In genomic region chr5:83473344-83474169, GRCh38 we compare ENCODE assay signal across 8 cellular contexts. TPM values are rescaled to one million over a fixed set of nuclear protein-coding genes. Genes with fewer than 3 reads are reported as not detected.
DNase-seq lines count a peak whose midpoint lies in the region; ATAC-seq lines count a peak whose summit lies in the region.

No MANE protein-coding gene starts in this region.

- peak overlapping the region; percentile 92 for H3K4me3 Mint-ChIP-seq in T-helper 2 cell treated with Interferon-gamma antibody and Interleukin-4, amounts not matched to agents 5 μg/mL and 100 μg/mL, for 36 hours

- peak overlapping the region; percentile 69 to 78 (median 71) for H3K4me3 ChIP-seq in skeletal muscle tissue (ENCODE audit: low read length in 3 of 3)

- H3K27ac Mint-ChIP-seq in T-helper 2 cell treated with Interferon-gamma antibody and Interleukin-4, amounts not matched to agents 5 μg/mL and 100 μg/mL, for 36 hours: no peak overlapping the region

- H3K9me3 Mint-ChIP-seq in T-helper 2 cell treated with Interferon-gamma antibody and Interleukin-4, amounts not matched to agents 5 μg/mL and 100 μg/mL, for 36 hours: no peaks in the 10 kb centered on the region

- H3K9ac ChIP-seq in skeletal muscle tissue (ENCODE audit: low read depth in 1 of 3, low read length in 3 of 3): peak overlapping the region; percentile 48 to 62 (median 60)

- peak; percentile 61 for ATAC-seq in HG02759 (IDR thresholded peaks at IDR 0.05; ENCODE audit: unreplicated experiment)

- peaks cover 47 to 56% (median 50%) of the 10 kb centered on the region in 3 donors for H3K27me3 ChIP-seq in skeletal muscle tissue (ENCODE audit: control insufficient read depth in 3 of 3, insufficient read depth in 3 of 3, low read length in 3 of 3)

- H3K36me3 ChIP-seq in skeletal muscle tissue (ENCODE audit: control insufficient read depth in 3 of 3, insufficient read depth in 3 of 3, low read length in 3 of 3): no peaks in the 10 kb centered on the region

- no peaks in the 10 kb centered on the region for H3K9me3 ChIP-seq in skeletal muscle tissue (ENCODE audit: control insufficient read depth in 3 of 3, low read length in 3 of 3)

- peaks cover 27 to 33% (median 28%) of the 10 kb centered on the region in 3 donors for H3K4me1 ChIP-seq in skeletal muscle tissue (ENCODE audit: control insufficient read depth in 3 of 3, insufficient read depth in 3 of 3, low read length in 3 of 3)

- H3K27me3 Mint-ChIP-seq in T-helper 2 cell treated with Interferon-gamma antibody and Interleukin-4, amounts not matched to agents 5 μg/mL and 100 μg/mL, for 36 hours (ENCODE audit: low read depth): peaks cover 78% of the 10 kb centered on the region

- peaks cover 1% of the 10 kb centered on the region for H3K36me3 Mint-ChIP-seq in T-helper 2 cell treated with Interferon-gamma antibody and Interleukin-4, amounts not matched to agents 5 μg/mL and 100 μg/mL, for 36 hours (ENCODE audit: low read depth)

- DNase-seq in activated T-cell treated with anti-CD3 and anti-CD28 coated beads for 24 hours (ENCODE audit: low read depth): peak; percentile 49
- DNase-seq in activated T-cell treated with anti-CD3 and anti-CD28 coated beads for 4 hours: no peak
- peak; percentile 82 for DNase-seq in NCI-H1048 (lab: John Stamatoyannopoulos, UW)
- DNase-seq in T-helper 2 cell treated with Interferon-gamma antibody and Interleukin-4, amounts not matched to agents 5 μg/mL and 100 μg/mL, for 36 hours (ENCODE audit: low spot score): peak; percentile 42
- peak; percentile 88 for DNase-seq in cerebellar cortex (ENCODE audit: low spot score)
- peak; percentile 99 for DNase-seq in iris pigment epithelial cell (ENCODE audit: low read depth)

- H3K4me1 Mint-ChIP-seq in T-helper 2 cell treated with Interferon-gamma antibody and Interleukin-4, amounts not matched to agents 5 μg/mL and 100 μg/mL, for 36 hours (ENCODE audit: low read depth): peaks cover 34% of the 10 kb centered on the region

- H3K27ac ChIP-seq in skeletal muscle tissue (ENCODE audit: low read depth, low read length): peak overlapping the region; percentile 79

RNA-seq across cellular contexts. Expression of gene VCAN, which starts 2.0 kb away (rescaled TPM):
- 254 TPM for total RNA-seq in skeletal muscle tissue
